8 cellular contexts compared by ENCODE assay signal in the genomic region with DNA sequence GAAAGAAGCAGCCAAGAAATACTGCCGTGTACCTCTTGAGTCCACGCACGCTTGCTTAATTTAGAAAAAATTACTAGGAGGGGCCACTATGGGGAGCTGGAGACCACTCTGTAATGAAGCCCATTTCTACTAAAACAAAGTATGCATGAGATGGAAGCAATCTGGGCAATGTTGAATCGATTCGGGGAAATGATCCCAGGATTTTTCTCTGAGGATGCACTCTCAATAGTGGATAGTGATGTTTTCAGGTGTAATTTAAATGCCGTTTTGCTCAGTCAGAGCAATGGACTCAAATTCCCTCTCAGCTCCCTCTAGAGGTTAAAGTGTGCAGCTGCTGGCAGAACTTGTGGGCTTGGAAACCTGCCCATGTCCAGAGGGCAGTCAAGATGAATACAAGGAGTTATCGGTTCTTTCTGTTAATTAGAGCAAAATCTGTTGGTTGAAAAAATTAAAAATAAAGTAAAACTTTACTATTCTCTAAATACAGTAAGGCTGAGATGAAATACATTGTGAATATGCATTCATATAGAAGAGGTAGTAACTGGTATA.
DNase-seq lines count a peak whose midpoint lies in the region; ATAC-seq, FAIRE-seq and TF ChIP-seq lines count a peak whose summit lies in the region.

No MANE protein-coding gene starts in this region.

- intact Hi-C loops in Panc1 (cut with micrococcal nuclease; ENCODE audit: unreplicated experiment): loop anchor here (1.0 to 5.0 kb wide), 4 partner anchors 86 to 209 kb away; a partner anchor contains a TSS

- no TSS peak for BruUV-seq in Panc1 (replicated peaks; lab: Mats Ljungman, UMichigan)

- TF ChIP-seq CTCF in HL-60 (IDR thresholded peaks at IDR 0.05; ENCODE audit: insufficient read depth, low read length): peak; percentile 85
- TF ChIP-seq CTCF in Panc1 (IDR thresholded peaks at IDR 0.05): peak; percentile 100
- peak; percentile 94 for TF ChIP-seq CTCF in brain microvascular endothelial cell (IDR thresholded peaks at IDR 0.05; ENCODE audit: low read depth, low read length, missing control alignments)
- TF ChIP-seq CTCF in keratinocyte (optimal IDR thresholded peaks at IDR 0.05 in 1 of 3, IDR thresholded peaks at IDR 0.05 in 1 of 3, conservative IDR thresholded peaks at IDR 0.05 in 1 of 3; ENCODE audit: extremely low read depth in 1 of 3, insufficient read depth in 2 of 3, low read length in 3 of 3): peak; percentile 70 to 91 (median 78)

- POLR2A ChIA-PET in Panc1 (lab: Charles Lee): interaction anchor here (1.0 kb wide), 1 partner anchor 16 kb away, joined by 3 read pairs; no protein-coding TSS in a partner anchor

- H3K27me3 ChIP-seq in HL-60 (ENCODE audit: insufficient read depth, poor library complexity, severe bottlenecking) (no peaks in the 10 kb centered on the region), Panc1 (ENCODE audit: control insufficient read depth, insufficient read depth, low read length) (no peaks in the 10 kb centered on the region), brain microvascular endothelial cell (replicated peaks) (no peaks in the 10 kb centered on the region), keratinocyte (ENCODE audit: control insufficient read depth, extremely low read depth, insufficient read depth, low read length) (no peaks in the 10 kb centered on the region)

- DNase-seq in NCI-H748 (lab: John Stamatoyannopoulos, UW; ENCODE audit: unreplicated experiment) (peak; percentile 26), NCI-H748 treated with DMSO at 0.1 percent for 48 hours (lab: John Stamatoyannopoulos, UW) (no peak), HL-60 (ENCODE audit: low read depth in 1 of 2, low spot score in 1 of 2) (peak; percentile 43 to 47), Panc1 (ENCODE audit: low read depth, low spot score) (no peak), brain microvascular endothelial cell (peak; percentile 58), keratinocyte (ENCODE audit: low read depth, low spot score) (peak; percentile 44)
- DNase-seq in stimulated activated CD4-positive, alpha-beta T cell treated with anti-CD3 and anti-CD28 coated beads, Interleukin-2, amount 100 ng/mL, for 4 hours (ENCODE audit: low read depth): peak; percentile 12

- FAIRE-seq in keratinocyte (lab: Jason Lieb, UNC): peak; percentile 87

- no peaks in the 10 kb centered on the region for H4K20me1 ChIP-seq in keratinocyte (ENCODE audit: control insufficient read depth, extremely low read depth, insufficient read depth, low read length)

- H3K9me3 ChIP-seq in Panc1 (ENCODE audit: control insufficient read depth, insufficient read depth, low read depth, low read length) (peaks cover 4% of the 10 kb centered on the region; the same call in 1 of the 2 replicates), keratinocyte (ENCODE audit: control insufficient read depth, low read depth, low read length) (no peaks in the 10 kb centered on the region)

- H3K36me3 ChIP-seq in Panc1 (ENCODE audit: control insufficient read depth, insufficient read depth, low read length): no peaks in the 10 kb centered on the region
- no peaks in the 10 kb centered on the region for H3K36me3 ChIP-seq in brain microvascular endothelial cell (replicated peaks)
- H3K36me3 ChIP-seq in keratinocyte (ENCODE audit: control insufficient read depth in 2 of 2, extremely low read depth in 1 of 2, insufficient read depth in 2 of 2, low read length in 2 of 2): no peaks in the 10 kb centered on the region

- H3K27ac ChIP-seq in HL-60 (replicated peaks) (no peak overlapping the region), Panc1 (ENCODE audit: low read length) (peak overlapping the region; percentile 78), brain microvascular endothelial cell (peak overlapping the region; percentile 90), keratinocyte (ENCODE audit: control insufficient read depth, insufficient read depth, low read length) (no peak overlapping the region)

- H3K9me1 ChIP-seq in keratinocyte (ENCODE audit: control insufficient read depth, extremely low read depth, insufficient read depth, low read length): no peaks in the 10 kb centered on the region

- ATAC-seq in GM21515 (IDR thresholded peaks at IDR 0.05; ENCODE audit: unreplicated experiment): peak; percentile 96
- peak; percentile 75 for ATAC-seq in Panc1

- H3K79me2 ChIP-seq in keratinocyte (ENCODE audit: control insufficient read depth, insufficient read depth, low read length): no peaks in the 10 kb centered on the region

- in situ Hi-C loops in Panc1 (cut with HindIII; ENCODE audit: low pct_unique_long_range_greater_than_20kb, low sequenced_read_pairs): no loop called here
- in situ Hi-C loops in brain microvascular endothelial cell (cut with HindIII; ENCODE audit: low pct_ligation_motif_present, low sequenced_read_pairs): no loop called here

- CTCF ChIA-PET in Panc1 (lab: Charles Lee): interaction anchor here (0.6 to 1.3 kb wide), 16 partner anchors 12 to 310 kb away, joined by 3 to 8 read pairs (median 3); no protein-coding TSS in a partner anchor

- H3K4me1 ChIP-seq in Panc1 (ENCODE audit: control insufficient read depth, insufficient read depth, low read length): peaks cover 52% of the 10 kb centered on the region
- H3K4me1 ChIP-seq in keratinocyte (ENCODE audit: control insufficient read depth, extremely low read depth, insufficient read depth, low read length): peaks cover 21% of the 10 kb centered on the region

- H3K4me3 ChIP-seq in HL-60 (replicated peaks; ENCODE audit: insufficient read depth, low read length) (no peak overlapping the region), Panc1 (ENCODE audit: low read depth in 2 of 2, low read length in 2 of 2) (peak overlapping the region in 1 of 2 experiments; percentile 21; a peak in 2 of 4 replicates), brain microvascular endothelial cell (ENCODE audit: low read depth, low read length) (no peak overlapping the region), keratinocyte (ENCODE audit: control insufficient read depth in 2 of 3, extremely low read depth in 1 of 3, insufficient read depth in 2 of 3, low read depth in 1 of 3, low read length in 3 of 3) (peak overlapping the region in 1 of 3 experiments; percentile 26)

- H3K9ac ChIP-seq in keratinocyte (ENCODE audit: control insufficient read depth, extremely low read depth, insufficient read depth, low read length): no peak overlapping the region

- peak overlapping the region; percentile 52 for H2AFZ ChIP-seq in keratinocyte (ENCODE audit: control insufficient read depth, low read length)

- dilution Hi-C loops in keratinocyte (cut with MboI; ENCODE audit: extremely low pct_ligation_motif_present, low sequenced_read_pairs): no loop called here

- H3K4me2 ChIP-seq in keratinocyte (ENCODE audit: control insufficient read depth, extremely low read depth, insufficient read depth, low read depth, low read length): peak overlapping the region; percentile 79

Comparison
In these comparisons a context has a peak if more than half of its experiments do, and no peak if none do; other contexts are left out.
1. DNase-seq: peak in NCI-H748 (single experiment), HL-60 (2 of 2), brain microvascular endothelial cell (single experiment), keratinocyte (single experiment) and stimulated activated CD4-positive, alpha-beta T cell treated with anti-CD3 and anti-CD28 coated beads, Interleukin-2, amount 100 ng/mL, for 4 hours (single experiment); none in NCI-H748 treated with DMSO at 0.1 percent for 48 hours (single experiment) and Panc1 (single experiment).
2. H3K27ac ChIP-seq: peak in Panc1 (single experiment) and brain microvascular endothelial cell (single experiment); none in HL-60 (single experiment) and keratinocyte (single experiment).
3. Peak in every context shown above with its lines, with median percentiles within 50 percentile points of each other: CTCF ChIP-seq.